In genomic region chr4:158948071-158948470, GRCh38 we compare ENCODE assay signal across 1 cellular context.
TF ChIP-seq lines count a peak whose summit lies in the region.

No MANE protein-coding gene starts in this region.

TF ChIP-seq in GM23338, 12 proteins besides CTCF, POLR2A, EP300 and RAD21 (continued from another document):
- TF ChIP-seq ZNF462 (CRISPR knock-in tag; IDR thresholded peaks at IDR 0.05) (no peak), CREB1 (CRISPR knock-in tag; IDR thresholded peaks at IDR 0.05; ENCODE audit: low read depth) (no peak), NANOG (IDR thresholded peaks at IDR 0.05; ENCODE audit: borderline replicate concordance) (no peak)
